Comparison of ENCODE assay signal across 2 cellular contexts in the genomic region with DNA sequence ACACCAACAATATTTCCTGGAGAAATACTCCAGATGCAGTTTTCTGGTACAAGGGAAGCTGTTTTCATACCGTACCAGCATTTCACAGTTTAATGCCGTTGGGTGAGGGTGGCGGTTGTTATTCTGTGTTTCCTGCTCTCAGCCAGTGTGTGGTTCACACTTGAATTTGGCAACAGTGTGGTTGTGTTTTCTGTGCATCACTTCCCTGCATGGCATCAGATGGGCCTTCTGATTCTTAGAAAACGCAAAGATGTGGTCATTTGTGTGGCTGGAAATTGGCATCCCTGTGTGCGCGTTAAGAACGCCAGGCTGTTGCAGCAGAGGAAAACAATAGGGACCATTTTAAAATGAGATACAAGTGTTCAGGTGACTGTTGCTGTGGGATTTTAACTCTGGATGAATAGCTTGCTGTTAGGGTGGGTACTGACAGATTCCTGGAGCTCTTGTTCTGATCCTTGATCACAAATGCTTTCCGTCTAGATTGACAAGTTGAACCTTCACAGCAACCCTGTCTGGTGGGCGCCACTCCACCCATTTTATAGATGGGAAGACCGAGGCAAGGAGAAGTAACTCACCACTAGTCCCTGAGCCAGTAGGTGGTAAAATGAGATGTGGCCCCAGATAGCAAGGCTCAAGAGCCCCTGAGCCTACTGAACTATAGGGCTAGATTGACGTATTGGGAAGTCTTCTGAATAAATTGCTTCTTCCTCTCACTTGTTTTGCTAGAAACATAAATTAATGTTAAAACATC.
TF ChIP-seq lines count a peak whose summit lies in the region.

No MANE protein-coding gene starts in this region.

TF ChIP-seq in K562, 482 proteins besides CTCF, POLR2A, EP300 and RAD21 (continued from another document and continues in another):
- TF ChIP-seq BCOR (IDR thresholded peaks at IDR 0.05) (peak; percentile 78; the same call in 1 of the 2 replicates), POLR2AphosphoS2 (IDR thresholded peaks at IDR 0.05; ENCODE audit: low read length) (no peak), RBM15 (IDR thresholded peaks at IDR 0.05; ENCODE audit: insufficient read depth, low read length) (no peak), RBM25 (IDR thresholded peaks at IDR 0.05; ENCODE audit: low read depth, low read length, severe bottlenecking) (peak; percentile 93), ZNF263 (CRISPR knock-in tag; IDR thresholded peaks at IDR 0.05; ENCODE audit: borderline replicate concordance) (no peak), TGIF2 (CRISPR knock-in tag; IDR thresholded peaks at IDR 0.05) (no peak), MTA1 (IDR thresholded peaks at IDR 0.05; ENCODE audit: borderline replicate concordance) (no peak), RCOR1 (IDR thresholded peaks at IDR 0.05; ENCODE audit: borderline replicate concordance in 1 of 2, low read depth in 2 of 2, low read length in 2 of 2) (0 out of 4 replicates have a peak, but pooled peaks of 1 of the 2 experiments have one; percentile 13), GATAD2B (IDR thresholded peaks at IDR 0.05; ENCODE audit: borderline replicate concordance) (no peak), ZFX (CRISPR knock-in tag; IDR thresholded peaks at IDR 0.05) (no peak), MTF1 (CRISPR knock-in tag; IDR thresholded peaks at IDR 0.05; ENCODE audit: borderline replicate concordance) (no peak), PRPF4 (IDR thresholded peaks at IDR 0.05; ENCODE audit: insufficient read depth, low read depth, low read length, poor library complexity, severe bottlenecking) (no peak), ZNF143 (CRISPR knock-in tag; IDR thresholded peaks at IDR 0.05) (no peak), FOXJ2 (tag; IDR thresholded peaks at IDR 0.05) (no peak), MAZ (CRISPR knock-in tag; conservative IDR thresholded peaks at IDR 0.05 in 1 of 2, IDR thresholded peaks at IDR 0.05 in 1 of 2) (no peak)
- TF ChIP-seq, protein P1, sequence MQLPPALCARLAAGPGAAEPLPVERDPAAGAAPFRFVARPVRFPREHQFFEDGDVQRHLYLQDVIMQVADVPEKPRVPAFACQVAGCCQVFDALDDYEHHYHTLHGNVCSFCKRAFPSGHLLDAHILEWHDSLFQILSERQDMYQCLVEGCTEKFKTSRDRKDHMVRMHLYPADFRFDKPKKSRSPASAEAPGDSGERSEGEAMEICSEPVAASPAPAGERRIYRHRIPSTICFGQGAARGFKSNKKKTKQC (CRISPR knock-in tag; IDR thresholded peaks at IDR 0.05) = no peak
- TF ChIP-seq, protein P2, sequence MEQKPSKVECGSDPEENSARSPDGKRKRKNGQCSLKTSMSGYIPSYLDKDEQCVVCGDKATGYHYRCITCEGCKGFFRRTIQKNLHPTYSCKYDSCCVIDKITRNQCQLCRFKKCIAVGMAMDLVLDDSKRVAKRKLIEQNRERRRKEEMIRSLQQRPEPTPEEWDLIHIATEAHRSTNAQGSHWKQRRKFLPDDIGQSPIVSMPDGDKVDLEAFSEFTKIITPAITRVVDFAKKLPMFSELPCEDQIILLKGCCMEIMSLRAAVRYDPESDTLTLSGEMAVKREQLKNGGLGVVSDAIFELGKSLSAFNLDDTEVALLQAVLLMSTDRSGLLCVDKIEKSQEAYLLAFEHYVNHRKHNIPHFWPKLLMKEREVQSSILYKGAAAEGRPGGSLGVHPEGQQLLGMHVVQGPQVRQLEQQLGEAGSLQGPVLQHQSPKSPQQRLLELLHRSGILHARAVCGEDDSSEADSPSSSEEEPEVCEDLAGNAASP (IDR thresholded peaks at IDR 0.05) = no peak
- TF ChIP-seq, protein P3, sequence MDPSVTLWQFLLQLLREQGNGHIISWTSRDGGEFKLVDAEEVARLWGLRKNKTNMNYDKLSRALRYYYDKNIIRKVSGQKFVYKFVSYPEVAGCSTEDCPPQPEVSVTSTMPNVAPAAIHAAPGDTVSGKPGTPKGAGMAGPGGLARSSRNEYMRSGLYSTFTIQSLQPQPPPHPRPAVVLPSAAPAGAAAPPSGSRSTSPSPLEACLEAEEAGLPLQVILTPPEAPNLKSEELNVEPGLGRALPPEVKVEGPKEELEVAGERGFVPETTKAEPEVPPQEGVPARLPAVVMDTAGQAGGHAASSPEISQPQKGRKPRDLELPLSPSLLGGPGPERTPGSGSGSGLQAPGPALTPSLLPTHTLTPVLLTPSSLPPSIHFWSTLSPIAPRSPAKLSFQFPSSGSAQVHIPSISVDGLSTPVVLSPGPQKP (CRISPR knock-in tag; IDR thresholded peaks at IDR 0.05) = no peak
- TF ChIP-seq, protein P4, sequence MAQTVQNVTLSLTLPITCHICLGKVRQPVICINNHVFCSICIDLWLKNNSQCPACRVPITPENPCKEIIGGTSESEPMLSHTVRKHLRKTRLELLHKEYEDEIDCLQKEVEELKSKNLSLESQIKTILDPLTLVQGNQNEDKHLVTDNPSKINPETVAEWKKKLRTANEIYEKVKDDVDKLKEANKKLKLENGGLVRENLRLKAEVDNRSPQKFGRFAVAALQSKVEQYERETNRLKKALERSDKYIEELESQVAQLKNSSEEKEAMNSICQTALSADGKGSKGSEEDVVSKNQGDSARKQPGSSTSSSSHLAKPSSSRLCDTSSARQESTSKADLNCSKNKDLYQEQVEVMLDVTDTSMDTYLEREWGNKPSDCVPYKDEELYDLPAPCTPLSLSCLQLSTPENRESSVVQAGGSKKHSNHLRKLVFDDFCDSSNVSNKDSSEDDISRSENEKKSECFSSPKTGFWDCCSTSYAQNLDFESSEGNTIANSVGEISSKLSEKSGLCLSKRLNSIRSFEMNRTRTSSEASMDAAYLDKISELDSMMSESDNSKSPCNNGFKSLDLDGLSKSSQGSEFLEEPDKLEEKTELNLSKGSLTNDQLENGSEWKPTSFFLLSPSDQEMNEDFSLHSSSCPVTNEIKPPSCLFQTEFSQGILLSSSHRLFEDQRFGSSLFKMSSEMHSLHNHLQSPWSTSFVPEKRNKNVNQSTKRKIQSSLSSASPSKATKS (CRISPR knock-in tag; IDR thresholded peaks at IDR 0.05) = no peak
- TF ChIP-seq, protein P5, sequence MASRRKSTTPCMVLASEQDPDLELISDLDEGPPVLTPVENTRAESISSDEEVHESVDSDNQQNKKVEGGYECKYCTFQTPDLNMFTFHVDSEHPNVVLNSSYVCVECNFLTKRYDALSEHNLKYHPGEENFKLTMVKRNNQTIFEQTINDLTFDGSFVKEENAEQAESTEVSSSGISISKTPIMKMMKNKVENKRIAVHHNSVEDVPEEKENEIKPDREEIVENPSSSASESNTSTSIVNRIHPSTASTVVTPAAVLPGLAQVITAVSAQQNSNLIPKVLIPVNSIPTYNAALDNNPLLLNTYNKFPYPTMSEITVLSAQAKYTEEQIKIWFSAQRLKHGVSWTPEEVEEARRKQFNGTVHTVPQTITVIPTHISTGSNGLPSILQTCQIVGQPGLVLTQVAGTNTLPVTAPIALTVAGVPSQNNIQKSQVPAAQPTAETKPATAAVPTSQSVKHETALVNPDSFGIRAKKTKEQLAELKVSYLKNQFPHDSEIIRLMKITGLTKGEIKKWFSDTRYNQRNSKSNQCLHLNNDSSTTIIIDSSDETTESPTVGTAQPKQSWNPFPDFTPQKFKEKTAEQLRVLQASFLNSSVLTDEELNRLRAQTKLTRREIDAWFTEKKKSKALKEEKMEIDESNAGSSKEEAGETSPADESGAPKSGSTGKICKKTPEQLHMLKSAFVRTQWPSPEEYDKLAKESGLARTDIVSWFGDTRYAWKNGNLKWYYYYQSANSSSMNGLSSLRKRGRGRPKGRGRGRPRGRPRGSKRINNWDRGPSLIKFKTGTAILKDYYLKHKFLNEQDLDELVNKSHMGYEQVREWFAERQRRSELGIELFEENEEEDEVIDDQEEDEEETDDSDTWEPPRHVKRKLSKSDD (conservative IDR thresholded peaks at IDR 0.05; ENCODE audit: low read length) = no peak

TF ChIP-seq in SK-N-SH, 30 proteins besides CTCF, POLR2A, EP300 and RAD21 (continued from another document):
- TF ChIP-seq, protein P6, sequence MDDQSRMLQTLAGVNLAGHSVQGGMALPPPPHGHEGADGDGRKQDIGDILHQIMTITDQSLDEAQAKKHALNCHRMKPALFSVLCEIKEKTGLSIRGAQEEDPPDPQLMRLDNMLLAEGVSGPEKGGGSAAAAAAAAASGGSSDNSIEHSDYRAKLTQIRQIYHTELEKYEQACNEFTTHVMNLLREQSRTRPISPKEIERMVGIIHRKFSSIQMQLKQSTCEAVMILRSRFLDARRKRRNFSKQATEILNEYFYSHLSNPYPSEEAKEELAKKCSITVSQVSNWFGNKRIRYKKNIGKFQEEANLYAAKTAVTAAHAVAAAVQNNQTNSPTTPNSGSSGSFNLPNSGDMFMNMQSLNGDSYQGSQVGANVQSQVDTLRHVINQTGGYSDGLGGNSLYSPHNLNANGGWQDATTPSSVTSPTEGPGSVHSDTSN (IDR thresholded peaks at IDR 0.05) = no peak
- TF ChIP-seq JUND (IDR thresholded peaks at IDR 0.05) = no peak
- TF ChIP-seq, protein P7, sequence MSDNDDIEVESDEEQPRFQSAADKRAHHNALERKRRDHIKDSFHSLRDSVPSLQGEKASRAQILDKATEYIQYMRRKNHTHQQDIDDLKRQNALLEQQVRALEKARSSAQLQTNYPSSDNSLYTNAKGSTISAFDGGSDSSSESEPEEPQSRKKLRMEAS (IDR thresholded peaks at IDR 0.05; ENCODE audit: low read depth) = no peak
- no peak for TF ChIP-seq YY1 (IDR thresholded peaks at IDR 0.05; ENCODE audit: low read depth)
- TF ChIP-seq RXRA (IDR thresholded peaks at IDR 0.05; ENCODE audit: borderline replicate concordance, low read depth) = no peak
- TF ChIP-seq, protein P8, sequence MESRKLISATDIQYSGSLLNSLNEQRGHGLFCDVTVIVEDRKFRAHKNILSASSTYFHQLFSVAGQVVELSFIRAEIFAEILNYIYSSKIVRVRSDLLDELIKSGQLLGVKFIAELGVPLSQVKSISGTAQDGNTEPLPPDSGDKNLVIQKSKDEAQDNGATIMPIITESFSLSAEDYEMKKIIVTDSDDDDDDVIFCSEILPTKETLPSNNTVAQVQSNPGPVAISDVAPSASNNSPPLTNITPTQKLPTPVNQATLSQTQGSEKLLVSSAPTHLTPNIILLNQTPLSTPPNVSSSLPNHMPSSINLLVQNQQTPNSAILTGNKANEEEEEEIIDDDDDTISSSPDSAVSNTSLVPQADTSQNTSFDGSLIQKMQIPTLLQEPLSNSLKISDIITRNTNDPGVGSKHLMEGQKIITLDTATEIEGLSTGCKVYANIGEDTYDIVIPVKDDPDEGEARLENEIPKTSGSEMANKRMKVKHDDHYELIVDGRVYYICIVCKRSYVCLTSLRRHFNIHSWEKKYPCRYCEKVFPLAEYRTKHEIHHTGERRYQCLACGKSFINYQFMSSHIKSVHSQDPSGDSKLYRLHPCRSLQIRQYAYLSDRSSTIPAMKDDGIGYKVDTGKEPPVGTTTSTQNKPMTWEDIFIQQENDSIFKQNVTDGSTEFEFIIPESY (IDR thresholded peaks at IDR 0.05; ENCODE audit: borderline replicate concordance, low read depth) = no peak
- TF ChIP-seq FOSL2 (IDR thresholded peaks at IDR 0.05; ENCODE audit: borderline replicate concordance, low read depth) = no peak
- TF ChIP-seq MEF2A (IDR thresholded peaks at IDR 0.05; ENCODE audit: borderline replicate concordance, low read depth) = no peak
- TF ChIP-seq RCOR1 (IDR thresholded peaks at IDR 0.05; ENCODE audit: low read length) = no peak
- TF ChIP-seq, protein P9, sequence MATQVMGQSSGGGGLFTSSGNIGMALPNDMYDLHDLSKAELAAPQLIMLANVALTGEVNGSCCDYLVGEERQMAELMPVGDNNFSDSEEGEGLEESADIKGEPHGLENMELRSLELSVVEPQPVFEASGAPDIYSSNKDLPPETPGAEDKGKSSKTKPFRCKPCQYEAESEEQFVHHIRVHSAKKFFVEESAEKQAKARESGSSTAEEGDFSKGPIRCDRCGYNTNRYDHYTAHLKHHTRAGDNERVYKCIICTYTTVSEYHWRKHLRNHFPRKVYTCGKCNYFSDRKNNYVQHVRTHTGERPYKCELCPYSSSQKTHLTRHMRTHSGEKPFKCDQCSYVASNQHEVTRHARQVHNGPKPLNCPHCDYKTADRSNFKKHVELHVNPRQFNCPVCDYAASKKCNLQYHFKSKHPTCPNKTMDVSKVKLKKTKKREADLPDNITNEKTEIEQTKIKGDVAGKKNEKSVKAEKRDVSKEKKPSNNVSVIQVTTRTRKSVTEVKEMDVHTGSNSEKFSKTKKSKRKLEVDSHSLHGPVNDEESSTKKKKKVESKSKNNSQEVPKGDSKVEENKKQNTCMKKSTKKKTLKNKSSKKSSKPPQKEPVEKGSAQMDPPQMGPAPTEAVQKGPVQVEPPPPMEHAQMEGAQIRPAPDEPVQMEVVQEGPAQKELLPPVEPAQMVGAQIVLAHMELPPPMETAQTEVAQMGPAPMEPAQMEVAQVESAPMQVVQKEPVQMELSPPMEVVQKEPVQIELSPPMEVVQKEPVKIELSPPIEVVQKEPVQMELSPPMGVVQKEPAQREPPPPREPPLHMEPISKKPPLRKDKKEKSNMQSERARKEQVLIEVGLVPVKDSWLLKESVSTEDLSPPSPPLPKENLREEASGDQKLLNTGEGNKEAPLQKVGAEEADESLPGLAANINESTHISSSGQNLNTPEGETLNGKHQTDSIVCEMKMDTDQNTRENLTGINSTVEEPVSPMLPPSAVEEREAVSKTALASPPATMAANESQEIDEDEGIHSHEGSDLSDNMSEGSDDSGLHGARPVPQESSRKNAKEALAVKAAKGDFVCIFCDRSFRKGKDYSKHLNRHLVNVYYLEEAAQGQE (IDR thresholded peaks at IDR 0.05; ENCODE audit: low read depth, low read length) = no peak
- TF ChIP-seq CHD2 (IDR thresholded peaks at IDR 0.05; ENCODE audit: low read length, partially characterized antibody) = no peak
